Comparison of ENCODE assay signal across 15 cellular contexts in genomic region chr3:24086597-24087369, GRCh38.
DNase-seq lines count a peak whose midpoint lies in the region; ATAC-seq, FAIRE-seq and TF ChIP-seq lines count a peak whose summit lies in the region.
"Had no signal": no experiment of that assay in that cellular context is flagged by ENCODE, and none has a peak within 500 bp of the region (broad histone marks: within the 10 kb centered on the region; RNA-seq: fewer than 3 reads in every experiment).

No MANE protein-coding gene starts in this region.

- 0 out of 2 replicates have a peak, but pooled peaks cover 5% of the 10 kb centered on the region for H3K9me2 ChIP-seq in GM23338 (ENCODE audit: insufficient read depth)

- H2AFZ ChIP-seq in GM23338 (0 out of 2 replicates have a peak overlapping the region, but pooled peaks have one; percentile 24), trophoblast cell (ENCODE audit: insufficient read depth, low read length, poor library complexity) (no peak overlapping the region)

- H3K79me1 ChIP-seq in trophoblast cell (ENCODE audit: low read length), result no peaks in the 10 kb centered on the region

- no peaks in the 10 kb centered on the region for H3K27me3 ChIP-seq in GM23338 (ENCODE audit: insufficient read depth)
- H3K27me3 ChIP-seq in trophoblast cell (ENCODE audit: insufficient read depth, low read length), result no peaks in the 10 kb centered on the region
- H3K27me3 ChIP-seq in effector memory CD4-positive, alpha-beta T cell (replicated peaks; ENCODE audit: control insufficient read depth, insufficient read depth, low read length, poor library complexity, severe bottlenecking), result no peaks in the 10 kb centered on the region
- H3K27me3 ChIP-seq in breast epithelium, result no peaks in the 10 kb centered on the region

- peaks cover 7% of the 10 kb centered on the region; the same call in 2 of the 3 replicates for H3K9me3 Mint-ChIP-seq in GM23338
- H3K9me3 Mint-ChIP-seq: activated naive CD4-positive, alpha-beta T cell treated with anti-CD3 and anti-CD28 coated beads, Interleukin-2, amount 10 ng/mL, durations not matched to agents 7 days and 5 days had no signal

- H4K20me1 ChIP-seq in GM23338 (replicated peaks; ENCODE audit: insufficient read depth), result no peaks in the 10 kb centered on the region

- no peak for FAIRE-seq in GM12891 (lab: Jason Lieb, UNC)
- FAIRE-seq: RCC 7860 had no signal

- no peaks in the 10 kb centered on the region for H3K79me2 ChIP-seq in GM23338 (replicated peaks; ENCODE audit: insufficient read depth)
- no peaks in the 10 kb centered on the region for H3K79me2 ChIP-seq in trophoblast cell (ENCODE audit: control insufficient read depth, insufficient read depth, low read length, poor library complexity)

- no peaks in the 10 kb centered on the region for H3K4me1 Mint-ChIP-seq in GM23338
- H3K4me1 Mint-ChIP-seq: activated naive CD4-positive, alpha-beta T cell treated with anti-CD3 and anti-CD28 coated beads, Interleukin-2, amount 10 ng/mL, durations not matched to agents 7 days and 5 days had no signal

- H3K4me2 ChIP-seq in GM23338 (no peak overlapping the region), trophoblast cell (ENCODE audit: low read length) (no peak overlapping the region)

- intact Hi-C loops in breast epithelium (cut with DNase I; ENCODE audit: low total_unique reads), result no loop called here

- TF ChIP-seq CTCF in GM23338 (conservative IDR thresholded peaks at IDR 0.05; ENCODE audit: low read depth in 2 of 2) (no peak), breast epithelium (IDR thresholded peaks at IDR 0.05) (no peak)

- H2BK120ac ChIP-seq in trophoblast cell (ENCODE audit: insufficient read depth, low read length, poor library complexity), result no peak overlapping the region

- no peak overlapping the region for H2AK5ac ChIP-seq in trophoblast cell (ENCODE audit: low read length)

- WGBS in trophoblast cell (ENCODE audit: extremely low coverage, insufficient coverage, insufficient read length), result no CpG with 5 or more reads among the region's 3 CpGs

- H3K9ac ChIP-seq in trophoblast cell (ENCODE audit: low read length), result no peak overlapping the region

- no peak overlapping the region for H2BK12ac ChIP-seq in trophoblast cell (ENCODE audit: low read length)

- DNase-seq in GM23338 (ENCODE audit: low spot score) (no peak), NCI-H510A (lab: John Stamatoyannopoulos, UW) (peak; percentile 44), trophoblast cell (no peak), GM12891 (ENCODE audit: insufficient read length, low spot score) (no peak), KBM-7 (no peak), breast epithelium (ENCODE audit: low spot score in 2 of 2) (no peak)
- DNase-seq in effector memory CD4-positive, alpha-beta T cell, result no peak
- DNase-seq: activated naive CD4-positive, alpha-beta T cell treated with anti-CD3 and anti-CD28 coated beads, Interleukin-2, amount 10 ng/mL, durations not matched to agents 7 days and 5 days; C1 segment of cervical spinal cord; glutamatergic neuron; NCI-H2081 treated with DMSO at 0.1 percent for 48 hours; stimulated activated CD4-positive, alpha-beta T cell treated with anti-CD3 and anti-CD28 coated beads, Interleukin-15, amount 100 ng/mL, for 24 hours had no signal

- no peak overlapping the region for H3K18ac ChIP-seq in trophoblast cell (ENCODE audit: low read length)

- ATAC-seq in GM23338, result no peak
- ATAC-seq in esophagus mucosa, result peak; percentile 35
- ATAC-seq: left lobe of liver had no signal

- H3K27ac ChIP-seq in GM23338 (ENCODE audit: low read depth) (no peak overlapping the region), trophoblast cell (ENCODE audit: low read depth, low read length) (no peak overlapping the region), breast epithelium (no peak overlapping the region)
- H3K27ac ChIP-seq in effector memory CD4-positive, alpha-beta T cell (ENCODE audit: insufficient read depth, low read length, poor library complexity, severe bottlenecking), result no peak overlapping the region

- no peaks in the 10 kb centered on the region for H3K9me3 ChIP-seq in trophoblast cell (ENCODE audit: insufficient read depth, low read depth, low read length)
- H3K9me3 ChIP-seq in effector memory CD4-positive, alpha-beta T cell (ENCODE audit: control insufficient read depth, low read length), result no peaks in the 10 kb centered on the region
- no peaks in the 10 kb centered on the region for H3K9me3 ChIP-seq in breast epithelium

- H3K27me3 Mint-ChIP-seq in GM23338 (ENCODE audit: insufficient read depth, low read depth, poor library complexity), result no peaks in the 10 kb centered on the region
- H3K27me3 Mint-ChIP-seq: activated naive CD4-positive, alpha-beta T cell treated with anti-CD3 and anti-CD28 coated beads, Interleukin-2, amount 10 ng/mL, durations not matched to agents 7 days and 5 days had no signal

- no peak overlapping the region for H4K91ac ChIP-seq in trophoblast cell (ENCODE audit: low read depth, low read length)

- H3F3A ChIP-seq in GM23338 (replicated peaks; ENCODE audit: low read depth), result no peaks in the 10 kb centered on the region

- H4K8ac ChIP-seq in trophoblast cell (ENCODE audit: low read depth, low read length), result peak overlapping the region; percentile 38

- no peak overlapping the region for H2BK5ac ChIP-seq in trophoblast cell (ENCODE audit: low read depth, low read length, poor library complexity)

- H3K4me1 ChIP-seq in GM23338 (ENCODE audit: insufficient read depth) (no peaks in the 10 kb centered on the region), trophoblast cell (ENCODE audit: control insufficient read depth in 1 of 2, insufficient read depth in 2 of 2, low read length in 2 of 2) (no peaks in the 10 kb centered on the region), breast epithelium (no peaks in the 10 kb centered on the region)
- no peaks in the 10 kb centered on the region for H3K4me1 ChIP-seq in effector memory CD4-positive, alpha-beta T cell (ENCODE audit: control insufficient read depth, insufficient read depth, low read length, poor library complexity, severe bottlenecking)

- no peak overlapping the region for H3K27ac Mint-ChIP-seq in GM23338
- H3K27ac Mint-ChIP-seq: activated naive CD4-positive, alpha-beta T cell treated with anti-CD3 and anti-CD28 coated beads, Interleukin-2, amount 10 ng/mL, durations not matched to agents 7 days and 5 days had no signal

- H3K36me3 Mint-ChIP-seq in GM23338 (ENCODE audit: low read depth), result peaks cover 3% of the 10 kb centered on the region; the same call in 1 of the 3 replicates
- H3K36me3 Mint-ChIP-seq: activated naive CD4-positive, alpha-beta T cell treated with anti-CD3 and anti-CD28 coated beads, Interleukin-2, amount 10 ng/mL, durations not matched to agents 7 days and 5 days had no signal

- H3K4ac ChIP-seq in trophoblast cell (ENCODE audit: low read depth, low read length), result no peak overlapping the region

- no peak overlapping the region for H3K14ac ChIP-seq in trophoblast cell (ENCODE audit: low read length)

- H3K4me3 ChIP-seq in GM23338 (no peak overlapping the region), trophoblast cell (ENCODE audit: low read depth, low read length) (no peak overlapping the region), breast epithelium (no peak overlapping the region)
- no peak overlapping the region for H3K4me3 ChIP-seq in effector memory CD4-positive, alpha-beta T cell (ENCODE audit: insufficient read depth, low read depth, low read length, poor library complexity, severe bottlenecking)

- H3K23ac ChIP-seq in trophoblast cell (ENCODE audit: low read length), result no peak overlapping the region

- TF ChIP-seq POLR2A in GM12891 (IDR thresholded peaks at IDR 0.05; ENCODE audit: low read depth, low read length) (no peak), breast epithelium (IDR thresholded peaks at IDR 0.05) (no peak)

- in situ Hi-C loops in KBM-7 (cut with MboI; ENCODE audit: low pct_unique_long_range_greater_than_20kb, low sequenced_read_pairs), result no loop called here

- no peak overlapping the region for H4K12ac ChIP-seq in trophoblast cell (ENCODE audit: low read depth, low read length)

- no peaks in the 10 kb centered on the region for H3K36me3 ChIP-seq in GM23338 (ENCODE audit: insufficient read depth)
- no peaks in the 10 kb centered on the region for H3K36me3 ChIP-seq in trophoblast cell (ENCODE audit: control insufficient read depth in 1 of 2, insufficient read depth in 2 of 2, low read length in 2 of 2)
- H3K36me3 ChIP-seq in effector memory CD4-positive, alpha-beta T cell (ENCODE audit: control insufficient read depth, insufficient read depth, low read length), result no peaks in the 10 kb centered on the region
- no peaks in the 10 kb centered on the region for H3K36me3 ChIP-seq in breast epithelium

- H3K4me3 Mint-ChIP-seq in GM23338, result no peak overlapping the region
- H3K4me3 Mint-ChIP-seq: activated naive CD4-positive, alpha-beta T cell treated with anti-CD3 and anti-CD28 coated beads, Interleukin-2, amount 10 ng/mL, durations not matched to agents 7 days and 5 days had no signal

TF ChIP-seq in GM23338, 12 proteins besides CTCF, POLR2A, EP300 and RAD21:
- TF ChIP-seq JUNB (IDR thresholded peaks at IDR 0.05; ENCODE audit: unreplicated experiment), result no peak

TF ChIP-seq in GM12891, 5 proteins besides CTCF, POLR2A, EP300 and RAD21:
- TF ChIP-seq PAX5 (IDR thresholded peaks at IDR 0.05; ENCODE audit: insufficient read depth, low read length, severe bottlenecking) (no peak), SPI1 (IDR thresholded peaks at IDR 0.05; ENCODE audit: low read depth, low read length) (no peak), POLR2AphosphoS5 (IDR thresholded peaks at IDR 0.05; ENCODE audit: low read depth, low read length) (no peak), TAF1 (IDR thresholded peaks at IDR 0.05; ENCODE audit: low read depth, low read length) (no peak), POU2F2 (IDR thresholded peaks at IDR 0.05; ENCODE audit: low read depth, low read length) (no peak)
